In genomic region chr14:73755434-73756014, GRCh38 we compare ENCODE assay signal across 8 cellular contexts. TPM values are rescaled to one million over a fixed set of nuclear protein-coding genes. Genes with fewer than 3 reads are reported as not detected.
A peak's percentile ranks its signal among the peaks of the same experiment; 100 is the strongest.
DNase-seq lines count a peak whose midpoint lies in the region; ATAC-seq and TF ChIP-seq lines count a peak whose summit lies in the region.

No MANE protein-coding gene starts in this region.

- H3K27ac ChIP-seq in IMR-90 (ENCODE audit: insufficient read depth, low read length): peak overlapping the region; percentile 53
- peak overlapping the region; percentile 45 for H3K27ac ChIP-seq in brain microvascular endothelial cell
- peak overlapping the region; percentile 86 for H3K27ac ChIP-seq in mesodermal cell (ENCODE audit: low read depth, low read length, severe bottlenecking)

- H2BK15ac ChIP-seq in IMR-90 (ENCODE audit: low read depth, low read length): no peak overlapping the region

- ATAC-seq in IMR-90 (ENCODE audit: low read depth) (no peak), HG02981 (IDR thresholded peaks at IDR 0.05; ENCODE audit: unreplicated experiment) (no peak), HG02588 (IDR thresholded peaks at IDR 0.05; ENCODE audit: unreplicated experiment) (no peak), HG03342 (IDR thresholded peaks at IDR 0.05; ENCODE audit: unreplicated experiment) (no peak)

- in situ Hi-C loops in IMR-90 (cut with MboI; ENCODE audit: low sequenced_read_pairs) (no loop called here), brain microvascular endothelial cell (cut with HindIII; ENCODE audit: low pct_ligation_motif_present, low sequenced_read_pairs) (no loop called here)

- H2BK20ac ChIP-seq in IMR-90 (ENCODE audit: low read depth, low read length): no peak overlapping the region

- TF ChIP-seq RAD21 in IMR-90 (IDR thresholded peaks at IDR 0.05; ENCODE audit: low read length): no peak

- TF ChIP-seq POLR2A in IMR-90 (IDR thresholded peaks at IDR 0.05; ENCODE audit: low read depth, low read length): no peak

- H3K56ac ChIP-seq in IMR-90 (ENCODE audit: extremely low read depth, insufficient read depth, low read length): no peak overlapping the region

- H2AK9ac ChIP-seq in IMR-90 (replicated peaks; ENCODE audit: low read depth, low read length, poor library complexity): peak overlapping the region; percentile 1

- H3K79me1 ChIP-seq in IMR-90 (ENCODE audit: low read depth in 1 of 2, low read length in 2 of 2): peaks cover 24 to 88% of the 10 kb centered on the region in 2 experiments

- H2AK5ac ChIP-seq in IMR-90 (ENCODE audit: low read depth, low read length): peak overlapping the region; percentile 83

- peak overlapping the region; percentile 68 for H3K23ac ChIP-seq in IMR-90 (ENCODE audit: low read depth, low read length)

- CTCF ChIA-PET in IMR-90 (lab: Yijun Ruan, JAX): interaction anchor here (0.5 to 1.0 kb wide), 3 partner anchors 32 to 69 kb away, joined by 3 to 4 read pairs (median 3); no protein-coding TSS in a partner anchor

- POLR2A ChIA-PET in IMR-90 (lab: Charles Lee; ENCODE audit: unreplicated experiment): no interaction called here

- peak overlapping the region; percentile 26 for H3K14ac ChIP-seq in IMR-90 (replicated peaks; ENCODE audit: low read depth, low read length)

- dilution Hi-C loops in IMR-90 (cut with HindIII; ENCODE audit: low sequenced_read_pairs, unreplicated experiment): no loop called here

- H3K4ac ChIP-seq in IMR-90 (ENCODE audit: low read depth, low read length): peak overlapping the region; percentile 70

- peak overlapping the region in 1 of 2 experiments; percentile 50; a peak in 1 of 4 replicates for H4K8ac ChIP-seq in IMR-90 (ENCODE audit: low read depth in 2 of 2, low read length in 2 of 2)

- peak overlapping the region; percentile 49 for H3K9ac ChIP-seq in IMR-90 (ENCODE audit: low read depth, low read length)

- intact Hi-C loops in IMR-90 (cut with micrococcal nuclease): loop anchor here (5.0 kb wide), 1 partner anchor 33 kb away; no protein-coding TSS in a partner anchor

- TF ChIP-seq CTCF in BE2C (IDR thresholded peaks at IDR 0.05; ENCODE audit: low read depth, low read length) (no peak), IMR-90 (conservative IDR thresholded peaks at IDR 0.05; ENCODE audit: low read depth, low read length) (no peak), brain microvascular endothelial cell (IDR thresholded peaks at IDR 0.05; ENCODE audit: low read depth, low read length, missing control alignments) (no peak)

- peaks cover 86% of the 10 kb centered on the region for H4K20me1 ChIP-seq in IMR-90 (ENCODE audit: insufficient read depth, low read length)

- H2BK120ac ChIP-seq in IMR-90 (ENCODE audit: low read depth, low read length): no peak overlapping the region; the same call in 1 of the 2 replicates

- H3K4me3 ChIP-seq in BE2C (ENCODE audit: low read depth, low read length): no peak overlapping the region; the same call in 1 of the 2 replicates
- no peak overlapping the region for H3K4me3 ChIP-seq in IMR-90 (ENCODE audit: insufficient read depth, low read depth, low read length)
- H3K4me3 ChIP-seq in brain microvascular endothelial cell (ENCODE audit: low read depth, low read length): no peak overlapping the region
- no peak overlapping the region for H3K4me3 ChIP-seq in mesodermal cell (ENCODE audit: extremely low read depth, insufficient read depth, low read length, poor library complexity, severe bottlenecking)

- BruUV-seq in IMR-90 (replicated peaks; lab: Mats Ljungman, UMichigan): no TSS peak

- no CpG with 5 or more reads among the region's 5 CpGs for WGBS in IMR-90 (ENCODE audit: extremely low coverage in 2 of 2, insufficient read length in 1 of 2), 2 experiments
- 78 to 83% methylated on average over 4 of the region's 5 CpGs for WGBS in mesodermal cell (ENCODE audit: insufficient coverage in 2 of 2), 2 experiments

- no peaks in the 10 kb centered on the region for H3K9me3 ChIP-seq in BE2C
- H3K9me3 ChIP-seq in IMR-90 (ENCODE audit: control insufficient read depth, insufficient read depth, low read length): no peaks in the 10 kb centered on the region
- no peaks in the 10 kb centered on the region for H3K9me3 ChIP-seq in mesodermal cell (ENCODE audit: control insufficient read depth, low read length)

- H4K5ac ChIP-seq in IMR-90 (ENCODE audit: low read depth, low read length): no peak overlapping the region

- H3K9me1 ChIP-seq in IMR-90 (ENCODE audit: insufficient read depth, low read length): peaks cover 68% of the 10 kb centered on the region

- H2BK5ac ChIP-seq in IMR-90 (ENCODE audit: low read depth, low read length, poor library complexity, severe bottlenecking): peak overlapping the region; percentile 54

- peak; percentile 58 for DNase-seq in BE2C
- DNase-seq in IMR-90: no peak
- DNase-seq in brain microvascular endothelial cell: no peak
- no peak for DNase-seq in amniotic stem cell (lab: John Stamatoyannopoulos, UW)

- H2AFZ ChIP-seq in IMR-90 (replicated peaks; ENCODE audit: low read length, poor library complexity): peak overlapping the region; percentile 58

- no peaks in the 10 kb centered on the region for H3K36me3 ChIP-seq in BE2C
- no peaks in the 10 kb centered on the region; the same call in 1 of the 2 replicates for H3K36me3 ChIP-seq in IMR-90 (ENCODE audit: control insufficient read depth, insufficient read depth, low read length)
- H3K36me3 ChIP-seq in brain microvascular endothelial cell (replicated peaks): no peaks in the 10 kb centered on the region
- no peaks in the 10 kb centered on the region for H3K36me3 ChIP-seq in mesodermal cell (ENCODE audit: control insufficient read depth, insufficient read depth, low read length)

- peak overlapping the region; percentile 25 for H3K4me2 ChIP-seq in IMR-90 (ENCODE audit: low read depth, low read length)

- peak overlapping the region; percentile 0; the same call in 1 of the 2 replicates for H4K91ac ChIP-seq in IMR-90 (ENCODE audit: insufficient read depth, low read depth, low read length)

- H3K18ac ChIP-seq in IMR-90 (ENCODE audit: low read depth, low read length): peak overlapping the region; percentile 26; the same call in 1 of the 2 replicates

- no peaks in the 10 kb centered on the region for H3K27me3 ChIP-seq in BE2C
- H3K27me3 ChIP-seq in IMR-90 (ENCODE audit: control insufficient read depth, insufficient read depth, low read length): no peaks in the 10 kb centered on the region
- no peaks in the 10 kb centered on the region for H3K27me3 ChIP-seq in brain microvascular endothelial cell (replicated peaks)

- H3K4me1 ChIP-seq in BE2C: peaks cover 56% of the 10 kb centered on the region
- peaks cover 60% of the 10 kb centered on the region for H3K4me1 ChIP-seq in IMR-90 (ENCODE audit: control insufficient read depth, insufficient read depth, low read length)
- peaks cover 62% of the 10 kb centered on the region for H3K4me1 ChIP-seq in mesodermal cell (ENCODE audit: control insufficient read depth, insufficient read depth, low read length, poor library complexity, severe bottlenecking)

TF ChIP-seq in IMR-90, 13 proteins besides CTCF, POLR2A, EP300 and RAD21:
- TF ChIP-seq MXI1 (IDR thresholded peaks at IDR 0.05; ENCODE audit: borderline replicate concordance, low read depth, low read length) (no peak), MAZ (IDR thresholded peaks at IDR 0.05; ENCODE audit: borderline replicate concordance, low read depth, low read length) (no peak), MAFK (IDR thresholded peaks at IDR 0.05; ENCODE audit: low read depth, low read length) (no peak), CEBPB (IDR thresholded peaks at IDR 0.05; ENCODE audit: low read depth, low read length) (peak; percentile 36; the same call in 1 of the 2 replicates), NFE2L2 (IDR thresholded peaks at IDR 0.05; ENCODE audit: low read depth, low read length) (no peak), FOS (IDR thresholded peaks at IDR 0.05; ENCODE audit: low read depth, low read length) (no peak), USF2 (IDR thresholded peaks at IDR 0.05; ENCODE audit: low read depth, low read length) (peak; percentile 45; the same call in 1 of the 2 replicates)

RNA-seq across cellular contexts. Expression of gene PNMA1, which starts 41.3 kb away (rescaled TPM):
- polyA plus RNA-seq in BE2C (2012; ENCODE audit: insufficient read depth, insufficient read length, low read depth): 93.5 TPM
- 6.5 and 7.5 TPM in 2 replicates for total RNA-seq in IMR-90 (2012; rRNA removed)
- 21.0 and 28.2 TPM in 2 replicates for polyA plus RNA-seq in IMR-90 (2012; rRNA removed)
- 22.6 and 27.0 TPM in 2 replicates for polyA plus RNA-seq in IMR-90 (2012; cell fraction: cytosol; rRNA removed)
- polyA plus RNA-seq in IMR-90 (2012; cell fraction: nucleus; rRNA removed; ENCODE audit: low replicate concordance): 13.7 and 19.3 TPM in 2 replicates
- polyA plus RNA-seq in mesodermal cell (2013, experiment 1 of 2): 37.4 TPM
- polyA plus RNA-seq in mesodermal cell (2013, experiment 2 of 2): 35.1 TPM
